In genomic region chr2:241315183-241315878, GRCh38 we compare ENCODE assay signal across 1 cellular context.
TF ChIP-seq lines count a peak whose summit lies in the region.

A gene with protein sequence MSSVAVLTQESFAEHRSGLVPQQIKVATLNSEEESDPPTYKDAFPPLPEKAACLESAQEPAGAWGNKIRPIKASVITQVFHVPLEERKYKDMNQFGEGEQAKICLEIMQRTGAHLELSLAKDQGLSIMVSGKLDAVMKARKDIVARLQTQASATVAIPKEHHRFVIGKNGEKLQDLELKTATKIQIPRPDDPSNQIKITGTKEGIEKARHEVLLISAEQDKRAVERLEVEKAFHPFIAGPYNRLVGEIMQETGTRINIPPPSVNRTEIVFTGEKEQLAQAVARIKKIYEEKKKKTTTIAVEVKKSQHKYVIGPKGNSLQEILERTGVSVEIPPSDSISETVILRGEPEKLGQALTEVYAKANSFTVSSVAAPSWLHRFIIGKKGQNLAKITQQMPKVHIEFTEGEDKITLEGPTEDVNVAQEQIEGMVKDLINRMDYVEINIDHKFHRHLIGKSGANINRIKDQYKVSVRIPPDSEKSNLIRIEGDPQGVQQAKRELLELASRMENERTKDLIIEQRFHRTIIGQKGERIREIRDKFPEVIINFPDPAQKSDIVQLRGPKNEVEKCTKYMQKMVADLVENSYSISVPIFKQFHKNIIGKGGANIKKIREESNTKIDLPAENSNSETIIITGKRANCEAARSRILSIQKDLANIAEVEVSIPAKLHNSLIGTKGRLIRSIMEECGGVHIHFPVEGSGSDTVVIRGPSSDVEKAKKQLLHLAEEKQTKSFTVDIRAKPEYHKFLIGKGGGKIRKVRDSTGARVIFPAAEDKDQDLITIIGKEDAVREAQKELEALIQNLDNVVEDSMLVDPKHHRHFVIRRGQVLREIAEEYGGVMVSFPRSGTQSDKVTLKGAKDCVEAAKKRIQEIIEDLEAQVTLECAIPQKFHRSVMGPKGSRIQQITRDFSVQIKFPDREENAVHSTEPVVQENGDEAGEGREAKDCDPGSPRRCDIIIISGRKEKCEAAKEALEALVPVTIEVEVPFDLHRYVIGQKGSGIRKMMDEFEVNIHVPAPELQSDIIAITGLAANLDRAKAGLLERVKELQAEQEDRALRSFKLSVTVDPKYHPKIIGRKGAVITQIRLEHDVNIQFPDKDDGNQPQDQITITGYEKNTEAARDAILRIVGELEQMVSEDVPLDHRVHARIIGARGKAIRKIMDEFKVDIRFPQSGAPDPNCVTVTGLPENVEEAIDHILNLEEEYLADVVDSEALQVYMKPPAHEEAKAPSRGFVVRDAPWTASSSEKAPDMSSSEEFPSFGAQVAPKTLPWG (N-terminal part only) (minus strand): TSS chr2:241315672. CDS start chr2:241266869, 48,803 bp downstream.

TF ChIP-seq in HEK293, 187 proteins besides CTCF, POLR2A, EP300 and RAD21 (continued from another document and continues in another):
- TF ChIP-seq HIC1 (tag by site-specific recombination; IDR thresholded peaks at IDR 0.05): no peak
- TF ChIP-seq, protein P1, sequence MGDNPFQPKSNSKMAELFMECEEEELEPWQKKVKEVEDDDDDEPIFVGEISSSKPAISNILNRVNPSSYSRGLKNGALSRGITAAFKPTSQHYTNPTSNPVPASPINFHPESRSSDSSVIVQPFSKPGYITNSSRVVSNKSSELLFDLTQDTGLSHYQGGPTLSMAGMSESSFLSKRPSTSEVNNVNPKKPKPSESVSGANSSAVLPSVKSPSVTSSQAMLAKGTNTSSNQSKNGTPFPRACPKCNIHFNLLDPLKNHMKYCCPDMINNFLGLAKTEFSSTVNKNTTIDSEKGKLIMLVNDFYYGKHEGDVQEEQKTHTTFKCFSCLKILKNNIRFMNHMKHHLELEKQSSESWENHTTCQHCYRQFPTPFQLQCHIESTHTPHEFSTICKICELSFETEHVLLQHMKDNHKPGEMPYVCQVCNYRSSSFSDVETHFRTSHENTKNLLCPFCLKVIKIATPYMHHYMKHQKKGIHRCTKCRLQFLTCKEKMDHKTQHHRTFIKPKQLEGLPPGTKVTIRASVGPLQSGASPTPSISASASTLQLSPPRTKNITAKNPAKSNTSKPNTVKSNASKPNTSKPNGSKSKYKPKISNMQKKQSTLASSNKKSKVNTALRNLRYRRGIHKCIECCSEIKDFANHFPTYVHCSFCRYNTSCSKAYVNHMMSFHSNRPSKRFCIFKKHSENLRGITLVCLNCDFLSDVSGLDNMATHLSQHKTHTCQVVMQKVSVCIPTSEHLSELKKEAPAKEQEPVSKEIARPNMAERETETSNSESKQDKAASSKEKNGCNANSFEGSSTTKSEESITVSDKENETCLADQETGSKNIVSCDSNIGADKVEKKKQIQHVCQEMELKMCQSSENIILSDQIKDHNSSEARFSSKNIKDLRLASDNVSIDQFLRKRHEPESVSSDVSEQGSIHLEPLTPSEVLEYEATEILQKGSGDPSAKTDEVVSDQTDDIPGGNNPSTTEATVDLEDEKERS (tag by site-specific recombination; IDR thresholded peaks at IDR 0.05): peak; percentile 85; the same call in 1 of the 2 replicates
- TF ChIP-seq KLF8 (tag by site-specific recombination; IDR thresholded peaks at IDR 0.05): peak; percentile 68
- no peak for TF ChIP-seq SCRT1 (tag by site-specific recombination; IDR thresholded peaks at IDR 0.05; ENCODE audit: borderline replicate concordance)
- TF ChIP-seq ZNF585B (tag by site-specific recombination; IDR thresholded peaks at IDR 0.05): no peak
- no peak for TF ChIP-seq ZFP3 (tag by site-specific recombination; IDR thresholded peaks at IDR 0.05; ENCODE audit: low read depth)
- no peak for TF ChIP-seq ZNF433 (tag by site-specific recombination; IDR thresholded peaks at IDR 0.05; ENCODE audit: low read depth)
- no peak for TF ChIP-seq ZNF221 (tag by site-specific recombination; IDR thresholded peaks at IDR 0.05; ENCODE audit: borderline replicate concordance)
- no peak for TF ChIP-seq ZNF140 (tag by site-specific recombination; IDR thresholded peaks at IDR 0.05)
- TF ChIP-seq ZNF146 (tag by site-specific recombination; IDR thresholded peaks at IDR 0.05): 0 out of 2 replicates have a peak, but pooled peaks have one; percentile 24
- TF ChIP-seq ZNF174 (tag by site-specific recombination; IDR thresholded peaks at IDR 0.05): no peak
- no peak for TF ChIP-seq SETDB1 (IDR thresholded peaks at IDR 0.05; ENCODE audit: insufficient read length, low read length)
- TF ChIP-seq, protein P2, sequence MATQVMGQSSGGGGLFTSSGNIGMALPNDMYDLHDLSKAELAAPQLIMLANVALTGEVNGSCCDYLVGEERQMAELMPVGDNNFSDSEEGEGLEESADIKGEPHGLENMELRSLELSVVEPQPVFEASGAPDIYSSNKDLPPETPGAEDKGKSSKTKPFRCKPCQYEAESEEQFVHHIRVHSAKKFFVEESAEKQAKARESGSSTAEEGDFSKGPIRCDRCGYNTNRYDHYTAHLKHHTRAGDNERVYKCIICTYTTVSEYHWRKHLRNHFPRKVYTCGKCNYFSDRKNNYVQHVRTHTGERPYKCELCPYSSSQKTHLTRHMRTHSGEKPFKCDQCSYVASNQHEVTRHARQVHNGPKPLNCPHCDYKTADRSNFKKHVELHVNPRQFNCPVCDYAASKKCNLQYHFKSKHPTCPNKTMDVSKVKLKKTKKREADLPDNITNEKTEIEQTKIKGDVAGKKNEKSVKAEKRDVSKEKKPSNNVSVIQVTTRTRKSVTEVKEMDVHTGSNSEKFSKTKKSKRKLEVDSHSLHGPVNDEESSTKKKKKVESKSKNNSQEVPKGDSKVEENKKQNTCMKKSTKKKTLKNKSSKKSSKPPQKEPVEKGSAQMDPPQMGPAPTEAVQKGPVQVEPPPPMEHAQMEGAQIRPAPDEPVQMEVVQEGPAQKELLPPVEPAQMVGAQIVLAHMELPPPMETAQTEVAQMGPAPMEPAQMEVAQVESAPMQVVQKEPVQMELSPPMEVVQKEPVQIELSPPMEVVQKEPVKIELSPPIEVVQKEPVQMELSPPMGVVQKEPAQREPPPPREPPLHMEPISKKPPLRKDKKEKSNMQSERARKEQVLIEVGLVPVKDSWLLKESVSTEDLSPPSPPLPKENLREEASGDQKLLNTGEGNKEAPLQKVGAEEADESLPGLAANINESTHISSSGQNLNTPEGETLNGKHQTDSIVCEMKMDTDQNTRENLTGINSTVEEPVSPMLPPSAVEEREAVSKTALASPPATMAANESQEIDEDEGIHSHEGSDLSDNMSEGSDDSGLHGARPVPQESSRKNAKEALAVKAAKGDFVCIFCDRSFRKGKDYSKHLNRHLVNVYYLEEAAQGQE (tag by site-specific recombination; IDR thresholded peaks at IDR 0.05): no peak
- no peak for TF ChIP-seq ZNF621 (tag by site-specific recombination; IDR thresholded peaks at IDR 0.05)
- TF ChIP-seq ZNF362 (tag by site-specific recombination; IDR thresholded peaks at IDR 0.05): no peak
- no peak for TF ChIP-seq ZNF555 (tag by site-specific recombination; conservative IDR thresholded peaks at IDR 0.05)
- peak; percentile 88 for TF ChIP-seq ZNF391 (tag by site-specific recombination; IDR thresholded peaks at IDR 0.05; ENCODE audit: borderline replicate concordance, low read depth)
- TF ChIP-seq RBAK (tag by site-specific recombination; IDR thresholded peaks at IDR 0.05): no peak
- TF ChIP-seq ZNF37A (tag by site-specific recombination; IDR thresholded peaks at IDR 0.05): no peak
- no peak for TF ChIP-seq GFI1B (tag by site-specific recombination; IDR thresholded peaks at IDR 0.05)
- TF ChIP-seq, protein P3, sequence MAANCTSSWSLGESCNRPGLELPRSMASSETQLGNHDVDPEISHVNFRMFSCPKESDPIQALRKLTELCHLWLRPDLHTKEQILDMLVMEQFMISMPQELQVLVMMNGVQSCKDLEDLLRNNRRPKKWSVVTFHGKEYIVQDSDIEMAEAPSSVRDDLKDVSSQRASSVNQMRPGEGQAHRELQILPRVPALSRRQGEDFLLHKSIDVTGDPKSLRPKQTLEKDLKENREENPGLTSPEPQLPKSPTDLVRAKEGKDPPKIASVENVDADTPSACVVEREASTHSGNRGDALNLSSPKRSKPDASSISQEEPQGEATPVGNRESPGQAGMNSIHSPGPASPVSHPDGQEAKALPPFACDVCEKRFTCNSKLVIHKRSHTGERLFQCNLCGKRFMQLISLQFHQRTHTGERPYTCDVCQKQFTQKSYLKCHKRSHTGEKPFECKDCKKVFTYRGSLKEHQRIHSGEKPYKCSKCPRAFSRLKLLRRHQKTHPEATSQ (tag by site-specific recombination; IDR thresholded peaks at IDR 0.05): 0 out of 2 replicates have a peak, but pooled peaks have one; percentile 12
- TF ChIP-seq HOXA7 (CRISPR knock-in tag; IDR thresholded peaks at IDR 0.05; ENCODE audit: borderline replicate concordance): no peak
- no peak for TF ChIP-seq ZNF626 (tag by site-specific recombination; IDR thresholded peaks at IDR 0.05)
- 0 out of 2 replicates have a peak, but pooled peaks have one; percentile 88 for TF ChIP-seq ZNF423 (tag by site-specific recombination; IDR thresholded peaks at IDR 0.05)
- TF ChIP-seq ZNF704 (tag by site-specific recombination; IDR thresholded peaks at IDR 0.05): no peak
- TF ChIP-seq EGR2 (tag by site-specific recombination; IDR thresholded peaks at IDR 0.05; ENCODE audit: low read depth): peak; percentile 53
- no peak for TF ChIP-seq ZNF48 (tag by site-specific recombination; IDR thresholded peaks at IDR 0.05)
- no peak for TF ChIP-seq ZNF157 (tag by site-specific recombination; IDR thresholded peaks at IDR 0.05)
- TF ChIP-seq SP2 (tag by site-specific recombination; IDR thresholded peaks at IDR 0.05): peak; percentile 81
- TF ChIP-seq ZNF76 (tag by site-specific recombination; IDR thresholded peaks at IDR 0.05; ENCODE audit: borderline replicate concordance, low read depth): peak; percentile 91
- peak; percentile 45; the same call in 1 of the 2 replicates for TF ChIP-seq ZSCAN4 (tag by site-specific recombination; IDR thresholded peaks at IDR 0.05)
- TF ChIP-seq ZFHX2 (tag by site-specific recombination; conservative IDR thresholded peaks at IDR 0.05): peak; percentile 72
- peak; percentile 77; the same call in 1 of the 2 replicates for TF ChIP-seq ZNF561 (tag by site-specific recombination; IDR thresholded peaks at IDR 0.05; ENCODE audit: borderline replicate concordance)
- peak; percentile 50 for TF ChIP-seq ZNF366 (tag by site-specific recombination; conservative IDR thresholded peaks at IDR 0.05)
- no peak for TF ChIP-seq KLF7 (tag by site-specific recombination; IDR thresholded peaks at IDR 0.05; ENCODE audit: borderline replicate concordance)
- no peak for TF ChIP-seq ZNF510 (tag by site-specific recombination; IDR thresholded peaks at IDR 0.05; ENCODE audit: insufficient replicate concordance)
- no peak for TF ChIP-seq ZNF26 (tag by site-specific recombination; IDR thresholded peaks at IDR 0.05)
- TF ChIP-seq ZFP37 (tag by site-specific recombination; IDR thresholded peaks at IDR 0.05): peak; percentile 85; the same call in 1 of the 2 replicates
- TF ChIP-seq ZNF133 (tag by site-specific recombination; IDR thresholded peaks at IDR 0.05): no peak
